Comparison of ENCODE assay signal across 28 cellular contexts in the genomic region with DNA sequence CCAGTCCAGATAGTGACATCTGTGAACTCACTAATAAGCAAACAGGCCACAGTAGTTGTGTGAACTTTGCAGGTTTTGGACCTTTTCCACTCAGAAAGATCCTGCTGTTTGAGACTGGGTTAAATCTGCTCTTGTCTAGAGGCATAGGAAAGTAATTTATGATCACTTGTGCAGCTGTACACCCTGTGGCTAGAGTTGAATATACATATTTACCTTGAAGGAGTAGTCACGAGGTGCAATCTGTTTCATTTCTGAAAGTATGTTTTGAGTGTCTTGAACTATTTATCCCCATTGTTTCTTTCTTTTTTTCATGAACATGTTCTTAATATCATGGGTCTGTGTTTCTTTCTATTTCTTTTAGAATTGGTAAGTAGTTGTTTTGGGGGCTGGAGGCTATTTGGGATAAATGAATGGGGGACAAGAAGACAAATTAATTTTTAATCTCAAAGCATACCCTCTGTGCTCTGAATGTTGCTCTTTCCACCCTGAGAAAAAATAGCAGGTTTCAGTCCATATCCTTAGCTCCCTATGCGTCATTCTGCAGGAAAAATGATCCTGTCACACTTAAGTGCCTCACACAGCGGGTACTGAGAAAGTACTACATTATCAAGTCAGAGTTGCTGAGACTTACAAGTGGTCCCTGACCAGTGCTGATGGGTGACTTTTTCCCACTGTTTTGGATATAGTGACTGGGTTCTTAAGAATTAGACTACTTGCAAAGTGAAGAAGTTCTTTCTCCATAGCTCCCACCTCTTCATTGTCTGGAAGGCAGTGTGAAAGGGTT. TPM values are rescaled to one million over a fixed set of nuclear protein-coding genes. Genes with fewer than 3 reads are reported as not detected.
"Had no signal": no experiment of that assay in that cellular context is flagged by ENCODE, and none has a peak within 500 bp of the region (broad histone marks: within the 10 kb centered on the region; RNA-seq: fewer than 3 reads in every experiment).

No MANE protein-coding gene starts in this region.

- ATAC-seq: activated T-cell treated with anti-CD3 and anti-CD28 coated beads, Interleukin-2, amount 50 U/mL, for 4 hours had no signal

- H3K27ac Mint-ChIP-seq: activated CD4-positive, alpha-beta memory T cell treated with anti-CD3 and anti-CD28 coated beads for 36 hours; activated CD4-positive, alpha-beta T cell treated with anti-CD3 and anti-CD28 coated beads, Interleukin-2, amount 10 ng/mL, durations not matched to agents 7 days and 5 days; activated naive CD4-positive, alpha-beta T cell treated with anti-CD3 and anti-CD28 coated beads for 36 hours; activated naive CD8-positive, alpha-beta T cell had no signal

- H3K27ac ChIP-seq: Peyer's patch, RWPE1, SJCRH30, VCaP had no signal

- H3K36me3 Mint-ChIP-seq: activated CD4-positive, alpha-beta memory T cell treated with anti-CD3 and anti-CD28 coated beads for 36 hours; activated naive CD8-positive, alpha-beta T cell had no signal

- H3K4me3 ChIP-seq: MG63, Peyer's patch, SJCRH30 had no signal

- H3K4me1 ChIP-seq: Peyer's patch, SJCRH30 had no signal

- DNase-seq: activated CD4-positive, alpha-beta memory T cell treated with anti-CD3 and anti-CD28 coated beads for 36 hours; activated CD4-positive, alpha-beta T cell treated with anti-CD3 and anti-CD28 coated beads, Interleukin-2, amount 10 ng/mL, durations not matched to agents 7 days and 5 days; activated CD4-positive, CD25-positive, alpha-beta regulatory T cell; activated CD8-positive, alpha-beta memory T cell treated with anti-CD3 and anti-CD28 coated beads for 24 hours; activated effector memory CD4-positive, alpha-beta T cell treated with anti-CD3 and anti-CD28 coated beads, Interleukin-2, amount 50 U/mL, for 16 hours; activated naive CD4-positive, alpha-beta T cell treated with anti-CD3 and anti-CD28 coated beads for 36 hours; activated T-cell treated with anti-CD3 and anti-CD28 coated beads, Interleukin-2, amount 50 U/mL, for 4 hours; amygdala; MG63; MV-4-11; NCI-H1092 treated with DMSO at 0.1 percent for 48 hours; NCI-H1436 treated with DMSO at 0.1 percent for 48 hours; NCI-H187; NCI-H2081; NCI-H446 treated with DMSO at 0.1 percent for 48 hours; NCI-H526; NK-92 treated with Interleukin-12 subunit alpha and Interleukin-12 subunit beta, amount 100 ng/mL, for 24 hours; Peyer's patch; Right ventricle myocardium superior; SJCRH30; SK-N-SH; T-helper 1 cell had no signal

- H3K4me3 Mint-ChIP-seq: activated CD4-positive, alpha-beta memory T cell treated with anti-CD3 and anti-CD28 coated beads for 36 hours; activated CD4-positive, alpha-beta T cell treated with anti-CD3 and anti-CD28 coated beads, Interleukin-2, amount 10 ng/mL, durations not matched to agents 7 days and 5 days; activated naive CD4-positive, alpha-beta T cell treated with anti-CD3 and anti-CD28 coated beads for 36 hours; activated naive CD8-positive, alpha-beta T cell; activated T-cell treated with anti-CD3 and anti-CD28 coated beads, Interleukin-2, amount 50 U/mL, for 4 hours; brain; central memory CD8-positive, alpha-beta T cell had no signal

- H3K9me3 ChIP-seq: MG63, Peyer's patch, SJCRH30, SK-N-SH had no signal

- H3K27me3 ChIP-seq: MG63, Peyer's patch, SJCRH30 had no signal

- H3K4me1 Mint-ChIP-seq: activated CD4-positive, alpha-beta T cell treated with anti-CD3 and anti-CD28 coated beads, Interleukin-2, amount 10 ng/mL, durations not matched to agents 7 days and 5 days; brain; central memory CD8-positive, alpha-beta T cell had no signal

- H3K9me3 Mint-ChIP-seq: activated CD4-positive, alpha-beta T cell treated with anti-CD3 and anti-CD28 coated beads, Interleukin-2, amount 10 ng/mL, durations not matched to agents 7 days and 5 days had no signal

- H3K27me3 Mint-ChIP-seq: activated CD4-positive, alpha-beta memory T cell treated with anti-CD3 and anti-CD28 coated beads for 36 hours; activated CD4-positive, alpha-beta T cell treated with anti-CD3 and anti-CD28 coated beads, Interleukin-2, amount 10 ng/mL, durations not matched to agents 7 days and 5 days; activated naive CD8-positive, alpha-beta T cell; central memory CD8-positive, alpha-beta T cell had no signal

- H3K36me3 ChIP-seq: MG63, Peyer's patch, SJCRH30 had no signal

RNA-seq across cellular contexts. Expression of gene DCC, which starts 28.2 kb away (rescaled TPM):
- total RNA-seq: activated CD4-positive, alpha-beta memory T cell treated with anti-CD3 and anti-CD28 coated beads for 36 hours; activated CD4-positive, alpha-beta T cell treated with anti-CD3 and anti-CD28 coated beads, Interleukin-2, amount 10 ng/mL, durations not matched to agents 7 days and 5 days; activated naive CD4-positive, alpha-beta T cell treated with anti-CD3 and anti-CD28 coated beads for 36 hours; activated T-cell treated with anti-CD3 and anti-CD28 coated beads, Interleukin-2, amount 50 U/mL, for 4 hours; Right ventricle myocardium superior; T-helper 2 cell treated with Interferon-gamma antibody and Interleukin-4, amounts not matched to agents 100 ng/mL and 5 ng/mL, for 36 hours had no signal
